Comparison of ENCODE assay signal across 30 cellular contexts in genomic region chr3:82423485-82423884, GRCh38.
"Had no signal": no experiment of that assay in that cellular context is flagged by ENCODE, and none has a peak within 500 bp of the region (broad histone marks: within the 10 kb centered on the region; RNA-seq: fewer than 3 reads in every experiment).

No MANE protein-coding gene starts in this region.

- H3K4me3 ChIP-seq: ascending aorta, cardiac muscle cell, heart left ventricle, psoas muscle, sigmoid colon, thoracic aorta, uterus had no signal

- FAIRE-seq: small intestine had no signal

- DNase-seq: activated CD4-positive, alpha-beta memory T cell treated with anti-CD3 and anti-CD28 coated beads for 36 hours; activated CD4-positive, alpha-beta T cell treated with anti-CD3 and anti-CD28 coated beads, Interleukin-2, amount 10 ng/mL, durations not matched to agents 24 days and 14 days; activated CD4-positive, CD25-positive, alpha-beta regulatory T cell treated with anti-CD3 and anti-CD28 coated beads, Interleukin-2, amount 50 U/mL, for 72 hours; activated CD8-positive, alpha-beta memory T cell treated with anti-CD3 and anti-CD28 coated beads, Interleukin-2, amount 50 U/mL, for 4 hours; activated effector memory CD4-positive, alpha-beta T cell treated with anti-CD3 and anti-CD28 coated beads, Interleukin-2, amount 50 U/mL, for 16 hours; activated naive CD4-positive, alpha-beta T cell treated with anti-CD3 and anti-CD28 coated beads for 36 hours; activated naive CD8-positive, alpha-beta T cell treated with anti-CD3 and anti-CD28 coated beads, Interleukin-2, amount 10 ng/mL, durations not matched to agents 7 days and 5 days; activated T-cell treated with anti-CD3 and anti-CD28 coated beads, Interleukin-2, amount 50 U/mL, for 1 hour; cortex of kidney; effector memory CD8-positive, alpha-beta T cell; heart left ventricle; hypothalamus; midbrain; naive thymus-derived CD4-positive, alpha-beta T cell; nucleus accumbens; psoas muscle; sigmoid colon; small intestine; stimulated activated CD4-positive, alpha-beta T cell treated with anti-CD3 and anti-CD28 coated beads, Interleukin-4, amount 100 ng/mL, for 24 hours; T-helper 17 cell; T1000; trophoblast cell; uterus; WERI-Rb-1 had no signal

- H3K4me1 ChIP-seq: ascending aorta, heart left ventricle, parathyroid adenoma, psoas muscle, sigmoid colon, uterus had no signal

- H3K27me3 ChIP-seq: ascending aorta, cardiac muscle cell, heart left ventricle, sigmoid colon, uterus had no signal

- H2AFZ ChIP-seq: parathyroid adenoma had no signal

- ATAC-seq: effector memory CD8-positive, alpha-beta T cell; esophagus mucosa; heart left ventricle; naive thymus-derived CD4-positive, alpha-beta T cell; psoas muscle; stimulated activated effector memory CD8-positive, alpha-beta T cell treated with anti-CD3 and anti-CD28 coated beads, Interleukin-12 subunit alpha, Interleukin-12 subunit beta, amount 100 ng/mL, for 72 hours; T-helper 17 cell had no signal

- H3K79me2 ChIP-seq: parathyroid adenoma had no signal

- H3K9ac ChIP-seq: parathyroid adenoma had no signal

- H3K9me3 ChIP-seq: ascending aorta, heart left ventricle, psoas muscle, sigmoid colon, thoracic aorta, uterus had no signal

- H3K27ac ChIP-seq: ascending aorta, cardiac muscle cell, heart left ventricle, parathyroid adenoma, psoas muscle, sigmoid colon, thoracic aorta, uterus, WERI-Rb-1 had no signal

- H3K36me3 ChIP-seq: ascending aorta, cardiac muscle cell, heart left ventricle, sigmoid colon, thoracic aorta, uterus, WERI-Rb-1 had no signal
